Comparison of ENCODE assay signal across 1 cellular context in genomic region chr3:156793400-156793799, GRCh38.
TF ChIP-seq lines count a peak whose summit lies in the region.

No MANE protein-coding gene starts in this region.

TF ChIP-seq in K562, 482 proteins besides CTCF, POLR2A, EP300 and RAD21 (continued from another document):
- TF ChIP-seq E2F6 (IDR thresholded peaks at IDR 0.05; ENCODE audit: borderline replicate concordance in 1 of 2, extremely low read depth in 1 of 2, insufficient read depth in 1 of 2, insufficient read length in 1 of 2, low read depth in 1 of 2, low read length in 1 of 2, poor library complexity in 1 of 2, severe bottlenecking in 1 of 2) = no peak
- TF ChIP-seq ETV6 (IDR thresholded peaks at IDR 0.05; ENCODE audit: borderline replicate concordance in 1 of 2, low read depth in 2 of 2, low read length in 1 of 2) = no peak
- no peak for TF ChIP-seq ETV6 (CRISPR knock-in tag; IDR thresholded peaks at IDR 0.05; ENCODE audit: borderline replicate concordance)
- TF ChIP-seq ELF1 (tag; IDR thresholded peaks at IDR 0.05) = no peak
- TF ChIP-seq MEF2D (tag; conservative IDR thresholded peaks at IDR 0.05; ENCODE audit: low read depth) = no peak
- TF ChIP-seq ELF4 (CRISPR knock-in tag; IDR thresholded peaks at IDR 0.05) = no peak
- no peak for TF ChIP-seq DACH1 (IDR thresholded peaks at IDR 0.05; ENCODE audit: partially characterized antibody)
- no peak for TF ChIP-seq MTF1 (CRISPR knock-in tag; IDR thresholded peaks at IDR 0.05; ENCODE audit: borderline replicate concordance)
- TF ChIP-seq ZC3H4 (CRISPR knock-in tag; IDR thresholded peaks at IDR 0.05; ENCODE audit: borderline replicate concordance) = no peak
- TF ChIP-seq ZHX1 (conservative IDR thresholded peaks at IDR 0.05; ENCODE audit: low read length) = no peak
- no peak for TF ChIP-seq ESRRB (CRISPR knock-in tag; IDR thresholded peaks at IDR 0.05; ENCODE audit: borderline replicate concordance)
- TF ChIP-seq PHF21A (IDR thresholded peaks at IDR 0.05; ENCODE audit: borderline replicate concordance, low read depth) = no peak
- TF ChIP-seq JUNB (CRISPR knock-in tag; conservative IDR thresholded peaks at IDR 0.05) = no peak
- TF ChIP-seq HOMEZ (CRISPR knock-in tag; IDR thresholded peaks at IDR 0.05) = no peak
- no peak for TF ChIP-seq NFE2 (IDR thresholded peaks at IDR 0.05; ENCODE audit: low read depth)
- TF ChIP-seq RBM22 (IDR thresholded peaks at IDR 0.05; ENCODE audit: low read depth, low read length, poor library complexity, severe bottlenecking) = no peak
- TF ChIP-seq ZKSCAN8 (CRISPR knock-in tag; IDR thresholded peaks at IDR 0.05) = peak; percentile 59; the same call in 1 of the 2 replicates
- TF ChIP-seq RREB1 (CRISPR knock-in tag; IDR thresholded peaks at IDR 0.05) = no peak
- TF ChIP-seq ZEB2 (IDR thresholded peaks at IDR 0.05) = no peak
- no peak for TF ChIP-seq FOXK1 (CRISPR knock-in tag; IDR thresholded peaks at IDR 0.05; ENCODE audit: borderline replicate concordance)
- no peak for TF ChIP-seq ZNF449 (CRISPR knock-in tag; IDR thresholded peaks at IDR 0.05)
- TF ChIP-seq TFAM (CRISPR knock-in tag; conservative IDR thresholded peaks at IDR 0.05) = no peak
- no peak for TF ChIP-seq CBX5 (IDR thresholded peaks at IDR 0.05; ENCODE audit: borderline replicate concordance, low read depth)
- TF ChIP-seq ZBED1 (IDR thresholded peaks at IDR 0.05) = no peak
- no peak for TF ChIP-seq FOXO4 (CRISPR knock-in tag; IDR thresholded peaks at IDR 0.05)
- no peak for TF ChIP-seq STAT6 (CRISPR knock-in tag; IDR thresholded peaks at IDR 0.05)
- TF ChIP-seq ELK1 (CRISPR knock-in tag; IDR thresholded peaks at IDR 0.05) = no peak
- TF ChIP-seq YY1 (IDR thresholded peaks at IDR 0.05; ENCODE audit: borderline replicate concordance in 1 of 3, control insufficient read depth in 1 of 3, extremely low read depth in 1 of 3, insufficient read depth in 3 of 3, insufficient read length in 1 of 3, insufficient replicate concordance in 2 of 3, low read depth in 1 of 3, low read length in 2 of 3) = peak in 1 of 3 experiments; percentile 42
- no peak for TF ChIP-seq POLR2G (IDR thresholded peaks at IDR 0.05; ENCODE audit: low read depth, low read length)
- TF ChIP-seq MECOM (CRISPR knock-in tag; IDR thresholded peaks at IDR 0.05) = no peak
- TF ChIP-seq XRCC4 (IDR thresholded peaks at IDR 0.05; ENCODE audit: extremely low read depth, insufficient read depth, insufficient read length) = no peak
- TF ChIP-seq TRIM28 (IDR thresholded peaks at IDR 0.05) = no peak
- no peak for TF ChIP-seq HDAC2 (IDR thresholded peaks at IDR 0.05)
- no peak for TF ChIP-seq HNRNPK (IDR thresholded peaks at IDR 0.05; ENCODE audit: low read depth, low read length, poor library complexity, severe bottlenecking)
- peak; percentile 82; the same call in 1 of the 2 replicates for TF ChIP-seq ZNF395 (CRISPR knock-in tag; IDR thresholded peaks at IDR 0.05)
- TF ChIP-seq NKRF (IDR thresholded peaks at IDR 0.05; ENCODE audit: borderline replicate concordance) = no peak
